Comparison of ENCODE assay signal across 14 cellular contexts in genomic region chr7:108623220-108623619, GRCh38. TPM values are rescaled to one million over a fixed set of nuclear protein-coding genes. Genes with fewer than 3 reads are reported as not detected.
DNase-seq lines count a peak whose midpoint lies in the region; ATAC-seq lines count a peak whose summit lies in the region.
"Had no signal": no experiment of that assay in that cellular context is flagged by ENCODE, and none has a peak within 500 bp of the region (broad histone marks: within the 10 kb centered on the region; RNA-seq: fewer than 3 reads in every experiment).

No MANE protein-coding gene starts in this region.

- H3K27me3 Mint-ChIP-seq in activated CD4-positive, alpha-beta memory T cell treated with anti-CD3 and anti-CD28 coated beads for 36 hours, result peaks cover 10% of the 10 kb centered on the region

- DNase-seq in activated CD4-positive, alpha-beta memory T cell treated with anti-CD3 and anti-CD28 coated beads for 36 hours, result no peak
- DNase-seq in amniotic stem cell (lab: John Stamatoyannopoulos, UW) (no peak), activated gamma-delta T cell (lab: John Stamatoyannopoulos, UW) (no peak), NCI-H510A treated with DMSO at 0.1 percent for 48 hours (lab: John Stamatoyannopoulos, UW) (no peak)
- DNase-seq: activated CD8-positive, alpha-beta memory T cell treated with anti-CD3 and anti-CD28 coated beads for 24 hours; activated naive CD4-positive, alpha-beta T cell; NCI-H2107; NK-92 treated with Interleukin-12 subunit alpha and Interleukin-12 subunit beta, amount 100 ng/mL, for 24 hours; SHP77 treated with DMSO at 0.1 percent for 48 hours had no signal

- H3K9me3 Mint-ChIP-seq in activated CD4-positive, alpha-beta memory T cell treated with anti-CD3 and anti-CD28 coated beads for 36 hours, result no peaks in the 10 kb centered on the region
- H3K9me3 Mint-ChIP-seq: natural killer cell treated with Interleukin-12 subunit alpha and Interleukin-12 subunit beta and Interleukin-15 and Interleukin-18, amount 100 ng/mL, for 72 hours had no signal

- ATAC-seq in GM18511 (IDR thresholded peaks at IDR 0.05; ENCODE audit: unreplicated experiment), result peak; percentile 78
- ATAC-seq in GM19455 (IDR thresholded peaks at IDR 0.05; ENCODE audit: unreplicated experiment), result peak; percentile 76
- ATAC-seq in HG02852 (IDR thresholded peaks at IDR 0.05; ENCODE audit: unreplicated experiment), result peak; percentile 94
- peak; percentile 88 for ATAC-seq in HG03520 (IDR thresholded peaks at IDR 0.05; ENCODE audit: unreplicated experiment)

- no peaks in the 10 kb centered on the region for H3K36me3 Mint-ChIP-seq in activated CD4-positive, alpha-beta memory T cell treated with anti-CD3 and anti-CD28 coated beads for 36 hours
- H3K36me3 Mint-ChIP-seq: natural killer cell treated with Interleukin-12 subunit alpha and Interleukin-12 subunit beta and Interleukin-15 and Interleukin-18, amount 100 ng/mL, for 72 hours had no signal

- H3K27ac Mint-ChIP-seq in activated CD4-positive, alpha-beta memory T cell treated with anti-CD3 and anti-CD28 coated beads for 36 hours, result no peak overlapping the region
- H3K27ac Mint-ChIP-seq: natural killer cell treated with Interleukin-12 subunit alpha and Interleukin-12 subunit beta and Interleukin-15 and Interleukin-18, amount 100 ng/mL, for 72 hours had no signal

- CTCF ChIA-PET in activated CD4-positive, alpha-beta memory T cell treated with anti-CD3 and anti-CD28 coated beads for 36 hours (lab: Charles Lee), result no interaction called here

- POLR2A ChIA-PET in activated CD4-positive, alpha-beta memory T cell treated with anti-CD3 and anti-CD28 coated beads for 36 hours (lab: Charles Lee), result no interaction called here

- intact Hi-C loops in activated CD4-positive, alpha-beta memory T cell treated with anti-CD3 and anti-CD28 coated beads for 36 hours (cut with micrococcal nuclease), result no loop called here

- H3K4me3 Mint-ChIP-seq in activated CD4-positive, alpha-beta memory T cell treated with anti-CD3 and anti-CD28 coated beads for 36 hours, result no peak overlapping the region
- H3K4me3 Mint-ChIP-seq: natural killer cell treated with Interleukin-12 subunit alpha and Interleukin-12 subunit beta and Interleukin-15 and Interleukin-18, amount 100 ng/mL, for 72 hours had no signal

- H3K4me1 Mint-ChIP-seq in activated CD4-positive, alpha-beta memory T cell treated with anti-CD3 and anti-CD28 coated beads for 36 hours (ENCODE audit: low read depth), result no peaks in the 10 kb centered on the region

RNA-seq across cellular contexts. Expression of gene DNAJB9, which starts 53.5 kb away (rescaled TPM):
- 10 to 100 TPM; 10.8 to 12.6 TPM for total RNA-seq in activated CD4-positive, alpha-beta memory T cell treated with anti-CD3 and anti-CD28 coated beads for 36 hours

RNA-seq across cellular contexts. Expression of gene THAP5, which starts 53.7 kb away (rescaled TPM):
- total RNA-seq in activated CD4-positive, alpha-beta memory T cell treated with anti-CD3 and anti-CD28 coated beads for 36 hours, result 10 to 100 TPM; 26.5 to 30.4 TPM
